32 cellular contexts compared by ENCODE assay signal in the genomic region with DNA sequence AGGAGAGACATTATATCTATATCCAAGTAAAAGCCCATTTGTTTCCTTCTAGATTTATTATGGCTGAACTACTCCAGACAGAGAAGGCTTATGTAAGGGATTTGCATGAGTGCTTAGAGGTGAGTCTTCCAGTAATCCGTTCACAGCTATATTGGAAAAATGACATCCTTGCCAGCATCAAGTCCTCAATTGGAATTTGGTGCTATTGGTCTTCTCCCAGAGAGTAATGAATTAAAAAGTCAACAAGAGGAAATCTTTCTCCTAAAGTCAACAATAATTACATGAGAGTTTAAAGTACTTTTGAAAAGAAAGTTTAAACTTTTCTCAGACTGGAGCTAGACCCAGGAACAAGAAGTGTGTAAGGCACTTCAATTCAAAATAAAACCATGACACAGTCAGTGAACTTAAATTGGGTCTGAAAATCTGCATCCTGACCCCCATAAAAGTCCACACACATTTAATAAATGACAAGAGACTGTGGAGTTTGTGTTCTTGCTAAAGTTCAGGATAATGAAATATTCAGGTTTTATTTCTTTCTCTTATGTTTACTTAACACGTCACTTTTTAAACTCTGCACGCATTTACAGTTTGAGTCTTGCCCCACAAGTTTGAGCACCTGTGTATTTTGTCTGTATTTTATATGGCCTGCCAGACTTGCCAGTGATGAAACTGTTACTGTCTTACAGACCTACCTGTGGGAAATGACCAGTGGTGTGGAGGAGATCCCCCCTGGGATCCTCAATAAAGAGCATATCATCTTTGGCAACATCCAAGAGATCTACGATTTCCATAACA.
"Had no signal": no experiment of that assay in that cellular context is flagged by ENCODE, and none has a peak within 500 bp of the region (broad histone marks: within the 10 kb centered on the region; RNA-seq: fewer than 3 reads in every experiment).

No MANE protein-coding gene starts in this region.

- H3K36me3 Mint-ChIP-seq: activated naive CD4-positive, alpha-beta T cell treated with anti-CD3 and anti-CD28 coated beads, Interleukin-2, amount 10 ng/mL, durations not matched to agents 7 days and 5 days; immature natural killer cell; naive thymus-derived CD4-positive, alpha-beta T cell; WTC11 had no signal

- H3K4me1 ChIP-seq: breast epithelium, foreskin keratinocyte, heart left ventricle, prostate gland, right atrium auricular region, spleen, testis, uterus had no signal

- H3K4me1 Mint-ChIP-seq: activated CD4-positive, alpha-beta memory T cell treated with anti-CD3 and anti-CD28 coated beads, Interleukin-2, amount 10 ng/mL, durations not matched to agents 7 days and 5 days; activated CD4-positive, alpha-beta T cell treated with anti-CD3 and anti-CD28 coated beads, Interleukin-2, amount 10 ng/mL, durations not matched to agents 7 days and 5 days; activated naive CD4-positive, alpha-beta T cell treated with anti-CD3 and anti-CD28 coated beads, Interleukin-2, amount 10 ng/mL, durations not matched to agents 7 days and 5 days; immature natural killer cell; neural crest cell; WTC11 had no signal

- H3K9me3 ChIP-seq: breast epithelium, heart left ventricle, pancreas, prostate gland, right atrium auricular region, spleen, testis, uterus had no signal

- H3K27ac ChIP-seq: breast epithelium, foreskin keratinocyte, heart left ventricle, pancreas, prostate gland, right atrium auricular region, spleen, testis, uterus had no signal

- H3K4me3 ChIP-seq: breast epithelium, heart left ventricle, pancreas, prostate gland, right atrium auricular region, spleen, testis, uterus had no signal

- H3K27me3 ChIP-seq: breast epithelium, heart left ventricle, pancreas, right atrium auricular region, spleen, testis, uterus had no signal

- H3K4me3 Mint-ChIP-seq: activated CD4-positive, alpha-beta memory T cell treated with anti-CD3 and anti-CD28 coated beads, Interleukin-2, amount 10 ng/mL, durations not matched to agents 7 days and 5 days; activated CD4-positive, alpha-beta T cell treated with anti-CD3 and anti-CD28 coated beads, Interleukin-2, amount 10 ng/mL, durations not matched to agents 7 days and 5 days; activated naive CD4-positive, alpha-beta T cell treated with anti-CD3 and anti-CD28 coated beads, Interleukin-2, amount 10 ng/mL, durations not matched to agents 7 days and 5 days; activated T-cell treated with anti-CD3 and anti-CD28 coated beads, Interleukin-2, amount 50 U/mL, for 24 hours; dendritic cell treated with granulocyte-macrophage colony-stimulating factor and Interleukin-4, amounts not matched to agents 40 ng/mL and 50 ng/mL, for 4 days; endodermal cell; immature natural killer cell; mesothelial cell of epicardium; naive thymus-derived CD4-positive, alpha-beta T cell; neural crest cell; type B pancreatic cell; WTC11 had no signal

- FAIRE-seq: pancreas had no signal

- H3K27me3 Mint-ChIP-seq: type B pancreatic cell had no signal

- H3K27ac Mint-ChIP-seq: activated CD4-positive, alpha-beta memory T cell treated with anti-CD3 and anti-CD28 coated beads, Interleukin-2, amount 10 ng/mL, durations not matched to agents 7 days and 5 days; activated CD4-positive, alpha-beta T cell treated with anti-CD3 and anti-CD28 coated beads, Interleukin-2, amount 10 ng/mL, durations not matched to agents 7 days and 5 days; activated naive CD4-positive, alpha-beta T cell treated with anti-CD3 and anti-CD28 coated beads, Interleukin-2, amount 10 ng/mL, durations not matched to agents 7 days and 5 days; activated T-cell treated with anti-CD3 and anti-CD28 coated beads, Interleukin-2, amount 50 U/mL, for 24 hours; dendritic cell treated with granulocyte-macrophage colony-stimulating factor and Interleukin-4, amounts not matched to agents 40 ng/mL and 50 ng/mL, for 4 days; endodermal cell; immature natural killer cell; mesothelial cell of epicardium; naive thymus-derived CD4-positive, alpha-beta T cell; type B pancreatic cell; WTC11 had no signal

- H3K36me3 ChIP-seq: breast epithelium, pancreas, prostate gland, uterus had no signal

- H3K9me3 Mint-ChIP-seq: activated CD4-positive, alpha-beta memory T cell treated with anti-CD3 and anti-CD28 coated beads, Interleukin-2, amount 10 ng/mL, durations not matched to agents 7 days and 5 days; activated CD4-positive, alpha-beta T cell treated with anti-CD3 and anti-CD28 coated beads, Interleukin-2, amount 10 ng/mL, durations not matched to agents 7 days and 5 days; activated naive CD4-positive, alpha-beta T cell treated with anti-CD3 and anti-CD28 coated beads, Interleukin-2, amount 10 ng/mL, durations not matched to agents 7 days and 5 days; activated T-cell treated with anti-CD3 and anti-CD28 coated beads, Interleukin-2, amount 50 U/mL, for 24 hours; dendritic cell treated with granulocyte-macrophage colony-stimulating factor and Interleukin-4, amounts not matched to agents 40 ng/mL and 50 ng/mL, for 4 days; endodermal cell; mesothelial cell of epicardium; naive thymus-derived CD4-positive, alpha-beta T cell; neural crest cell; type B pancreatic cell; WTC11 had no signal

- ATAC-seq: esophagus mucosa; foreskin keratinocyte; heart left ventricle; left ventricle myocardium superior; naive thymus-derived CD4-positive, alpha-beta T cell; pancreas; WTC11 had no signal

- DNase-seq: activated CD4-positive, alpha-beta memory T cell treated with anti-CD3 and anti-CD28 coated beads, Interleukin-2, amount 10 ng/mL, durations not matched to agents 7 days and 5 days; activated CD4-positive, alpha-beta T cell treated with anti-CD3 and anti-CD28 coated beads for 1 hour; activated CD4-positive, alpha-beta T cell treated with anti-CD3 and anti-CD28 coated beads, Interleukin-2, amount 10 ng/mL, durations not matched to agents 7 days and 5 days; activated CD8-positive, alpha-beta memory T cell treated with anti-CD3 and anti-CD28 coated beads, Interleukin-2, amount 50 U/mL, for 48 hours; activated gamma-delta T cell; activated naive CD4-positive, alpha-beta T cell treated with anti-CD3 and anti-CD28 coated beads, Interleukin-2, amount 10 ng/mL, durations not matched to agents 7 days and 5 days; activated T-cell treated with anti-CD3 and anti-CD28 coated beads, Interleukin-2, amount 50 U/mL, for 24 hours; amniotic stem cell; central memory CD4-positive, alpha-beta T cell; endodermal cell; foreskin keratinocyte; heart left ventricle; hypothalamus; immature natural killer cell; left ventricle myocardium superior; naive thymus-derived CD4-positive, alpha-beta T cell; nucleus accumbens; pancreas; spleen; stimulated activated naive CD4-positive, alpha-beta T cell treated with Interleukin-2 at 50 U/mL for 16 hours; T-helper 2 cell; testis; uterus had no signal
